Comparison of ENCODE assay signal across 31 cellular contexts in the genomic region with DNA sequence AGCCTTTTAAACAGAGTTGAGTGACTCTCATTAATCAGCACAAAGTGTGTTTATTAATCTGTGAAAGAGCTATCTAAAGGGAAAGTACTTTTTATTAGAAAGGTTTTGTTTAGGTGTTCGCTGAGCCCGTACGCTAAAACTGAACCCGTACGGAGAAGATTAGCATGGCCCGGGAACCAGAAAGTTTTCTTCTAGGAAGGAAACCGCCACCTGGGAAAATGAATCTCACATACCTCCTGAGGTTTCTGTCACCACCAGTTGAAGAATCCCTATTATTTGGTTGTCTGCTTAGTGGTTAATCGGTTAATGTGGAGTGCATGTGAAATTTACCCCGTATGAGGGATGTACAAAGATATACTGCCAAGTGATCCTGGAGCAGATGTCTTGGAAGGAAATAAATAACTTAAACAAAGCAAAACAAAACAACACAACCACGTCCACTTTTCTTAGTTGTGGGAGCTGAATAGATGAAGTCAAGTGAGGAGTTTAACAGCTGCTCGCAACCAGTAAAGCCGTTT. TPM values are rescaled to one million over a fixed set of nuclear protein-coding genes. Genes with fewer than 3 reads are reported as not detected.
"Had no signal": no experiment of that assay in that cellular context is flagged by ENCODE, and none has a peak within 500 bp of the region (broad histone marks: within the 10 kb centered on the region; RNA-seq: fewer than 3 reads in every experiment).

No MANE protein-coding gene starts in this region.

- H3K9me3 Mint-ChIP-seq: activated CD4-positive, alpha-beta memory T cell treated with anti-CD3 and anti-CD28 coated beads, Interleukin-2, amount 10 ng/mL, durations not matched to agents 7 days and 5 days; activated naive CD4-positive, alpha-beta T cell treated with anti-CD3 and anti-CD28 coated beads, Interleukin-2, amount 50 U/mL, for 72 hours; activated T-cell treated with anti-CD3 and anti-CD28 coated beads, Interleukin-2, amount 50 U/mL, for 4 hours; activated T-helper 17 cell treated with anti-CD3 and anti-CD28 coated beads, Interleukin-2, amount 50 U/mL, for 72 hours had no signal

- H3K4me3 Mint-ChIP-seq: activated CD4-positive, alpha-beta memory T cell treated with anti-CD3 and anti-CD28 coated beads, Interleukin-2, amount 10 ng/mL, durations not matched to agents 7 days and 5 days; activated CD4-positive, alpha-beta T cell treated with anti-CD3 and anti-CD28 coated beads, Interleukin-2, amount 10 ng/mL, durations not matched to agents 24 days and 14 days; activated T-cell treated with anti-CD3 and anti-CD28 coated beads, Interleukin-2, amount 50 U/mL, for 4 hours; neural crest cell; stimulated activated naive B cell treated with anti-CD40 and anti-IgM and Interleukin-4, amounts not matched to agents 10 μg/mL and 1 μg/mL and 100 μg/mL, for 72 hours had no signal

- FAIRE-seq: small intestine, urothelium cell line had no signal

- H3K4me3 ChIP-seq: adrenal gland, body of pancreas, cardiac muscle cell, colonic mucosa, sigmoid colon, transverse colon had no signal

- ATAC-seq: activated naive CD4-positive, alpha-beta T cell treated with anti-CD3 and anti-CD28 coated beads, Interleukin-2, amount 50 U/mL, for 72 hours; activated T-cell treated with anti-CD3 and anti-CD28 coated beads, Interleukin-2, amount 50 U/mL, for 4 hours; activated T-helper 17 cell treated with anti-CD3 and anti-CD28 coated beads, Interleukin-2, amount 50 U/mL, for 72 hours; body of pancreas; left ventricle myocardium superior; SK-N-SH treated with all-trans-retinoic acid at 6 μM for 48 hours; stimulated activated naive B cell treated with anti-CD40 and anti-IgM and Interleukin-4, amounts not matched to agents 10 μg/mL and 1 μg/mL and 100 μg/mL, for 72 hours had no signal

- DNase-seq: activated CD4-positive, alpha-beta memory T cell treated with anti-CD3 and anti-CD28 coated beads, Interleukin-2, amount 10 ng/mL, durations not matched to agents 7 days and 5 days; activated CD4-positive, alpha-beta T cell treated with anti-CD3 and anti-CD28 coated beads, Interleukin-2, amount 10 ng/mL, durations not matched to agents 24 days and 14 days; activated CD4-positive, CD25-positive, alpha-beta regulatory T cell treated with anti-CD3 and anti-CD28 coated beads, Interleukin-2, amount 50 U/mL, for 72 hours; activated gamma-delta T cell treated with Interleukin-2 at 50 U/mL for 16 hours; activated T-cell treated with anti-CD3 and anti-CD28 coated beads, Interleukin-2, amount 50 U/mL, for 4 hours; adrenal gland; aorta; body of pancreas; cerebellar nuclear complex; colonic mucosa; effector CD8-positive, alpha-beta T cell; glutamatergic neuron; left ventricle myocardium superior; sigmoid colon; small intestine; stimulated activated CD4-positive, alpha-beta T cell treated with anti-CD3 and anti-CD28 coated beads, Interleukin-1b, Interleukin-23, amount 100 ng/mL, for 48 hours; stimulated activated naive B cell treated with anti-CD40 and anti-IgM and Interleukin-4, amounts not matched to agents 10 μg/mL and 1 μg/mL and 100 μg/mL, for 72 hours; T-helper 2 cell; transverse colon had no signal

- H3K9me3 ChIP-seq: adrenal gland, body of pancreas, colonic mucosa, sigmoid colon, transverse colon had no signal

- H3K27ac Mint-ChIP-seq: activated CD4-positive, alpha-beta memory T cell treated with anti-CD3 and anti-CD28 coated beads, Interleukin-2, amount 10 ng/mL, durations not matched to agents 7 days and 5 days; activated CD4-positive, alpha-beta T cell treated with anti-CD3 and anti-CD28 coated beads, Interleukin-2, amount 10 ng/mL, durations not matched to agents 24 days and 14 days; activated naive CD4-positive, alpha-beta T cell treated with anti-CD3 and anti-CD28 coated beads, Interleukin-2, amount 50 U/mL, for 72 hours; activated T-helper 17 cell treated with anti-CD3 and anti-CD28 coated beads, Interleukin-2, amount 50 U/mL, for 72 hours; stimulated activated naive B cell treated with anti-CD40 and anti-IgM and Interleukin-4, amounts not matched to agents 10 μg/mL and 1 μg/mL and 100 μg/mL, for 72 hours had no signal

- H3K36me3 ChIP-seq: adrenal gland, cardiac muscle cell, colonic mucosa, sigmoid colon, transverse colon had no signal

- H3K4me1 ChIP-seq: colonic mucosa had no signal

- H3K27ac ChIP-seq: adrenal gland, body of pancreas, cardiac muscle cell, colonic mucosa, sigmoid colon, transverse colon had no signal

RNA-seq across cellular contexts. Expression of gene DMRT2, which starts 3.8 kb away (rescaled TPM):
- total RNA-seq: activated naive CD4-positive, alpha-beta T cell treated with anti-CD3 and anti-CD28 coated beads, Interleukin-2, amount 50 U/mL, for 72 hours; activated T-cell treated with anti-CD3 and anti-CD28 coated beads, Interleukin-2, amount 50 U/mL, for 4 hours; activated T-helper 17 cell treated with anti-CD3 and anti-CD28 coated beads, Interleukin-2, amount 50 U/mL, for 72 hours; cardiac muscle cell; dermis microvascular lymphatic vessel endothelial cell; frontal cortex; lung microvascular endothelial cell; mucosa of gallbladder; renal cortical epithelial cell; temporal lobe had no signal
- polyA plus RNA-seq: cardiac muscle cell, small intestine had no signal
